Comparison of ENCODE assay signal across 1 cellular context in the genomic region with DNA sequence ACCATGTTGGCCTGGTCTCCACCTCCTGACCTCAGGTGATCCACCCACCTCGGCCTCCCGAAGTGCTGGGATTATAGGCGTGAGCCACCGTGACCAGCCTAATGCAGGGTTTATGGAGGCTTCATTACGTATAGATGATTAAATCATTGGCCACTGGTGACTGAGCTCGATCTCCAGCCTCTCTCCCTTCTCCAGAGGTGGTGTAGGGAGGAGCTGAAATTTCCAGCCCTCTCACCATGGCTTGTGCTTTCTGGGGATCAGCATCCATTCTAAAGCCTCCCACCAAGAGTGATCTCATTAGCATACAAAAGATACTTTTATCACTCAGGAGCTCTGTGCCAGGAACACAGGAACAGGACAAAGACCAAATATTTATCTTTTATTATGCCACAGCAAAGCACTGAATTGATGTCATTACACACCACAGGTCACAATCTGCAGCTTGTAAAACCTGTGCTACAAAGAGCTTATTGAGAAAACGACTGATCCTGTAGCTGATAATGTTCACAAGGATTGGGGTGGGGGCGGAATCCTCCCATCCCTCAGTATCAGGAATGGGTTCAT.
A peak's percentile ranks its signal among the peaks of the same experiment; 100 is the strongest.
TF ChIP-seq lines count a peak whose summit lies in the region.

No MANE protein-coding gene starts in this region.

TF ChIP-seq in HepG2, 621 proteins besides CTCF, POLR2A, EP300 and RAD21:
- TF ChIP-seq SCMH1 (CRISPR knock-in tag; IDR thresholded peaks at IDR 0.05; ENCODE audit: borderline replicate concordance) (no peak), SOX13 (IDR thresholded peaks at IDR 0.05) (no peak), SOX13 (CRISPR knock-in tag; conservative IDR thresholded peaks at IDR 0.05 in 1 of 2, IDR thresholded peaks at IDR 0.05 in 1 of 2) (peak in 1 of 2 experiments; percentile 51; a peak in 1 of 4 replicates)
